8 cellular contexts compared by ENCODE assay signal in the genomic region with DNA sequence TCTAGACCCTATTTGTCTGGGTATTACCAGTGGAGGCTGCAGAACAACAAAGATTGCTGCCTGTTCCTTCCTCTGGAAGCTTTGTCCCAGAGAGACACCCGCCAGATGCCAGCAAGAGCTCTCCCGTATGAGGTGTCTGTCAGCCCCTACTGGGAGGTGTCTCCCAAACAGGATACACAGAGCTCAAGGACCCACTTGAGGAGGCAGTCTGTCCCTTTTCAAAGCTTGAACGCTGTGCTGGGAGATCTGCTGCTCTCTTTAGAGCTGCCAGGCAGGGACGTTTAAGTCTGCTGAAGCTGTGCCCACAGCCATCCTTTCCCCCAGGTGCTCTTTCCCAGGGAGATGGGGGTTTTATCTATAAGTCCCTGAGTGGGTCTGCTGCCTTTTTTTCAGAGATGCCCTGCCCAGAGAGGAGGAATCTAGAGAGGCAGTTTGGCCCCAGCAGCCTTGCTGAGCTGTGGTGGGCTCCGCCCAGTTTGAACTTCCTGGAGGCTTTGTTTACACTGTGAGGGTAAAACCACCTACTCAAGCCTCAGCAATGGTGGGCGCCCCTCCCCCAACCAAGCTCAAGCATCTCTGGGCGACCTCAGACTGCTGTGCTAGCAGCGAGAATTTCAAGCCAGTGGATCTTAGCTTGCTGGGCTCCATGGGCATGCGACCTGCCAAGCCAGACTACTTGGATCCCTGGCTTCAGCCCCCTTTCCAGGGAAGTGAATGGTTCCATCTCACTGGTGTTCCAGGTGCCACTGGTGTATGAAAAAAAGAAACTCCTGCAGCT. TPM values are rescaled to one million over a fixed set of nuclear protein-coding genes. Genes with fewer than 3 reads are reported as not detected.
DNase-seq lines count a peak whose midpoint lies in the region; ATAC-seq, FAIRE-seq and TF ChIP-seq lines count a peak whose summit lies in the region.
"Not testable (repeated sequence)": the region's sequence is repeated elsewhere in the genome, so short reads cannot be mapped to it uniquely, and the experiment has no call there.

No MANE protein-coding gene starts in this region.

- peak overlapping the region; percentile 8 for H3K4me2 ChIP-seq in astrocyte (ENCODE audit: low read length)

- FAIRE-seq in astrocyte (lab: Jason Lieb, UNC) = not testable (repeated sequence)

- H3K9me3 ChIP-seq in astrocyte (ENCODE audit: insufficient read depth, low read depth, low read length); left lung; thymus (ENCODE audit: control insufficient read depth): not testable (repeated sequence)

- not testable (repeated sequence) for H3K79me2 ChIP-seq in astrocyte (ENCODE audit: insufficient read depth, low read length)

- not testable (repeated sequence) for H3K27me3 Mint-ChIP-seq in astrocyte (ENCODE audit: low read depth, unreplicated experiment)

- not testable (repeated sequence) for H3K36me3 ChIP-seq in astrocyte (ENCODE audit: insufficient read depth, low read length); left lung; thymus (ENCODE audit: control insufficient read depth, insufficient read depth)

- peak overlapping the region; percentile 36 for H3K27ac Mint-ChIP-seq in astrocyte (ENCODE audit: unreplicated experiment)

- DNase-seq in NCI-H2227 (lab: John Stamatoyannopoulos, UW; ENCODE audit: unreplicated experiment) = peak; percentile 10
- peak in 3 of 5 experiments; percentile 55 to 91 (median 78) for DNase-seq in T-helper 2 cell
- DNase-seq in activated CD8-positive, alpha-beta memory T cell treated with anti-CD3 and anti-CD28 coated beads, Interleukin-2, amount 50 U/mL, for 48 hours = peak; percentile 69
- not testable (repeated sequence) for DNase-seq in astrocyte (ENCODE audit: low read depth)
- DNase-seq in left lung = peak in 1 of 2 donors; percentile 53
- peak; percentile 29 to 44 for DNase-seq in stimulated activated CD4-positive, alpha-beta T cell treated with anti-CD3 and anti-CD28 coated beads, Interleukin-2, amount 100 ng/mL, for 24 hours

- H4K20me1 ChIP-seq in astrocyte (ENCODE audit: insufficient read depth, low read length) = not testable (repeated sequence)

- peak; percentile 47 for ATAC-seq in GM18873 (IDR thresholded peaks at IDR 0.05; ENCODE audit: low FRiP score, unreplicated experiment)
- peak; percentile 18 for ATAC-seq in left lung

- intact Hi-C loops in left lung (cut with DNase I) = not testable (repeated sequence)

- H2AFZ ChIP-seq in astrocyte (ENCODE audit: low read depth, low read length) = peak overlapping the region; percentile 32

- 38% methylated on average over 9 of the region's 9 CpGs for WGBS in thymus

- H3K36me3 Mint-ChIP-seq in astrocyte (ENCODE audit: low read depth, unreplicated experiment) = not testable (repeated sequence)

- H3K4me1 Mint-ChIP-seq in astrocyte (ENCODE audit: low read depth, unreplicated experiment) = not testable (repeated sequence)

- H3K4me3 Mint-ChIP-seq in astrocyte (ENCODE audit: unreplicated experiment) = peak overlapping the region; percentile 28

- not testable (repeated sequence) for H3K4me3 ChIP-seq in astrocyte (ENCODE audit: insufficient read depth, low read depth, low read length); left lung; thymus (ENCODE audit: low read length)

- not testable (repeated sequence) for H3K27ac ChIP-seq in astrocyte (ENCODE audit: low read depth, low read length); left lung
- H3K27ac ChIP-seq in thymus (ENCODE audit: low read depth) = peak overlapping the region; percentile 80

- not testable (repeated sequence) for H3K9ac ChIP-seq in astrocyte (ENCODE audit: low read length)

- not testable (repeated sequence) for TF ChIP-seq CTCF in astrocyte (IDR thresholded peaks at IDR 0.05; ENCODE audit: insufficient read depth, low read depth, low read length); left lung (IDR thresholded peaks at IDR 0.05)

- H3K4me1 ChIP-seq in astrocyte (ENCODE audit: insufficient read depth, low read length); left lung: not testable (repeated sequence)
- H3K4me1 ChIP-seq in thymus (ENCODE audit: control insufficient read depth, insufficient read depth, low read length) = peaks cover 14% of the 10 kb centered on the region

- H3K27me3 ChIP-seq in astrocyte (ENCODE audit: insufficient read depth, low read length); left lung; thymus (ENCODE audit: control insufficient read depth, insufficient read depth): not testable (repeated sequence)

- peaks cover 20% of the 10 kb centered on the region for H3K9me3 Mint-ChIP-seq in astrocyte (ENCODE audit: unreplicated experiment)

RNA-seq across cellular contexts. Expression of a gene that starts 54.3 kb away (rescaled TPM):
- 2.6 and 4.0 TPM in 2 replicates for total RNA-seq in astrocyte
- 1 to 10 TPM; 2.9 to 4.2 TPM for total RNA-seq in left lung
- polyA plus RNA-seq in thymus = 2.3 TPM

RNA-seq across cellular contexts. Expression of a gene that starts 55.6 kb away (rescaled TPM):
- total RNA-seq in astrocyte (62.0 and 70.8 TPM in 2 replicates), left lung (10 to 100 TPM; 82.4 to 88.0 TPM)
- 38.4 TPM for polyA plus RNA-seq in thymus
